In genomic region chr5:147479431-147479830, GRCh38 we compare ENCODE assay signal across 14 cellular contexts. TPM values are rescaled to one million over a fixed set of nuclear protein-coding genes. Genes with fewer than 3 reads are reported as not detected.
A peak's percentile ranks its signal among the peaks of the same experiment; 100 is the strongest.
DNase-seq lines count a peak whose midpoint lies in the region; ATAC-seq, FAIRE-seq and TF ChIP-seq lines count a peak whose summit lies in the region.
"Had no signal": no experiment of that assay in that cellular context is flagged by ENCODE, and none has a peak within 500 bp of the region (broad histone marks: within the 10 kb centered on the region; RNA-seq: fewer than 3 reads in every experiment).

No MANE protein-coding gene starts in this region.

- no peaks in the 10 kb centered on the region for H3K9me1 ChIP-seq in K562 (ENCODE audit: control insufficient read depth, insufficient read depth, low read length)

- H3K4me2 ChIP-seq in K562 (ENCODE audit: insufficient read depth, low read length): no peak overlapping the region
- H3K4me2 ChIP-seq in smooth muscle cell: peak overlapping the region; percentile 61

- H3K79me2 ChIP-seq in K562 (ENCODE audit: control insufficient read depth, insufficient read depth, low read length): no peaks in the 10 kb centered on the region
- peaks cover 5% of the 10 kb centered on the region for H3K79me2 ChIP-seq in smooth muscle cell (ENCODE audit: low read depth)

- H3K9ac ChIP-seq in K562 (ENCODE audit: insufficient read depth in 1 of 2, low read depth in 2 of 2, low read length in 2 of 2) (no peak overlapping the region), smooth muscle cell (ENCODE audit: low read depth) (no peak overlapping the region)

- TF ChIP-seq CTCF in K562 (IDR thresholded peaks at IDR 0.05 in 2 of 3, conservative IDR thresholded peaks at IDR 0.05 in 1 of 3; ENCODE audit: insufficient read depth in 2 of 3, low read depth in 1 of 3, low read length in 3 of 3) (no peak), smooth muscle cell (IDR thresholded peaks at IDR 0.05; ENCODE audit: borderline replicate concordance, insufficient read depth, poor library complexity, severe bottlenecking) (no peak), right lobe of liver (IDR thresholded peaks at IDR 0.05) (no peak), uterus (IDR thresholded peaks at IDR 0.05) (no peak)

- intact Hi-C loops in K562 (cut with micrococcal nuclease) (no loop called here), right lobe of liver (cut with DNase I) (no loop called here), uterus (cut with DNase I; ENCODE audit: low total_unique reads) (no loop called here)

- H3K4me1 ChIP-seq in K562 (replicated peaks in 1 of 2; ENCODE audit: control insufficient read depth in 2 of 2, insufficient read depth in 2 of 2, low read length in 2 of 2): no peaks in the 10 kb centered on the region
- peaks cover 40% of the 10 kb centered on the region for H3K4me1 ChIP-seq in smooth muscle cell (ENCODE audit: low read depth)
- H3K4me1 ChIP-seq in right lobe of liver: peaks cover 0 to 3% (median 0%) of the 10 kb centered on the region in 4 donors
- H3K4me1 ChIP-seq in uterus: peaks cover 0 to 17% of the 10 kb centered on the region in 2 donors

- H3K4me3 ChIP-seq in K562 (no peak overlapping the region), smooth muscle cell (no peak overlapping the region), right lobe of liver (no peak overlapping the region), uterus (no peak overlapping the region)
- H3K4me3 ChIP-seq: skin epidermis had no signal

- POLR2A ChIA-PET in K562 (lab: Yijun Ruan, JAX): no interaction called here

- ATAC-seq in K562: no peak
- ATAC-seq in right lobe of liver: no peak

- no TSS peak for BruUV-seq in K562 (replicated peaks; lab: Mats Ljungman, UMichigan)

- H3K27ac ChIP-seq in K562 (ENCODE audit: extremely low read depth, low read depth, low read length): no peak overlapping the region
- H3K27ac ChIP-seq in smooth muscle cell (ENCODE audit: low read depth): peak overlapping the region; percentile 30
- H3K27ac ChIP-seq in right lobe of liver: no peak overlapping the region
- no peak overlapping the region for H3K27ac ChIP-seq in uterus

- no peak for TF ChIP-seq RAD21 in K562 (CRISPR knock-in tag; conservative IDR thresholded peaks at IDR 0.05 in 1 of 2, IDR thresholded peaks at IDR 0.05 in 1 of 2)

- H4K20me1 ChIP-seq in K562 (replicated peaks; ENCODE audit: control insufficient read depth, insufficient read depth, low read length): no peaks in the 10 kb centered on the region
- peaks cover 5% of the 10 kb centered on the region for H4K20me1 ChIP-seq in smooth muscle cell (ENCODE audit: low read depth)

- H3K27me3 ChIP-seq in K562 (ENCODE audit: control insufficient read depth in 2 of 2, insufficient read depth in 2 of 2, low read length in 2 of 2) (no peaks in the 10 kb centered on the region), smooth muscle cell (ENCODE audit: low read depth) (peaks cover 12% of the 10 kb centered on the region), right lobe of liver (no peaks in the 10 kb centered on the region), uterus (no peaks in the 10 kb centered on the region)

- TF ChIP-seq POLR2A in K562 (conservative IDR thresholded peaks at IDR 0.05): no peak
- no peak for TF ChIP-seq POLR2A in right lobe of liver (IDR thresholded peaks at IDR 0.05)
- TF ChIP-seq POLR2A in uterus (IDR thresholded peaks at IDR 0.05): no peak

- H3K36me3 ChIP-seq in K562 (ENCODE audit: control insufficient read depth, insufficient read depth, low read length) (no peaks in the 10 kb centered on the region), smooth muscle cell (ENCODE audit: low read depth) (no peaks in the 10 kb centered on the region), right lobe of liver (no peaks in the 10 kb centered on the region), uterus (no peaks in the 10 kb centered on the region)

- CTCF ChIA-PET in K562 (lab: Yijun Ruan, JAX; ENCODE audit: low intra/inter-chr PET ratio): no interaction called here

- H3K9me3 ChIP-seq in K562 (replicated peaks; ENCODE audit: control insufficient read depth, insufficient read depth, low read depth, low read length) (no peaks in the 10 kb centered on the region), smooth muscle cell (replicated peaks; ENCODE audit: low read depth) (no peaks in the 10 kb centered on the region), right lobe of liver (no peaks in the 10 kb centered on the region), uterus (no peaks in the 10 kb centered on the region)

- H2AFZ ChIP-seq in K562 (ENCODE audit: low read depth, low read length) (no peak overlapping the region), smooth muscle cell (ENCODE audit: low read depth) (no peak overlapping the region)

- no peak for FAIRE-seq in K562 (lab: Jason Lieb, UNC)
- FAIRE-seq: A204.1, colon, frontal cortex had no signal

- in situ Hi-C loops in K562 (cut with MboI): no loop called here

- DNase-seq in SIG-M5 treated with dmso at 0.1 percent for 504 hours (lab: John Stamatoyannopoulos, UW; ENCODE audit: unreplicated experiment) (peak; percentile 42), SIG-M5 (lab: John Stamatoyannopoulos, UW) (no peak), NCI-H524 (lab: John Stamatoyannopoulos, UW) (peak; percentile 80 to 98), K562 (ENCODE audit: extremely low read depth in 1 of 4, low spot score in 3 of 4) (no peak), smooth muscle cell (lab: John Stamatoyannopoulos, UW; ENCODE audit: unreplicated experiment) (no peak), right lobe of liver (no peak), uterus (no peak)
- no peak for DNase-seq in stimulated activated CD4-positive, alpha-beta T cell treated with anti-CD3 and anti-CD28 coated beads, Interleukin-1b, Interleukin-23, amount 100 ng/mL, for 48 hours
- DNase-seq: NCI-H1105; NK-92 treated with Interleukin-12 subunit alpha and Interleukin-12 subunit beta, amount 100 ng/mL, for 24 hours had no signal

- H3F3A ChIP-seq in smooth muscle cell (ENCODE audit: low read depth): peaks cover 26% of the 10 kb centered on the region

- no peak for TF ChIP-seq EP300 in K562 (IDR thresholded peaks at IDR 0.05; ENCODE audit: low read length)

TF ChIP-seq in K562, 482 proteins besides CTCF, POLR2A, EP300 and RAD21:
- peak; percentile 35; the same call in 1 of the 2 replicates for TF ChIP-seq LEF1 (IDR thresholded peaks at IDR 0.05)
- peak; percentile 31 for TF ChIP-seq MEIS2 (IDR thresholded peaks at IDR 0.05; ENCODE audit: partially characterized antibody)
- TF ChIP-seq TCF7 (IDR thresholded peaks at IDR 0.05; ENCODE audit: borderline replicate concordance): peak; percentile 88
- TF ChIP-seq RBFOX2 (IDR thresholded peaks at IDR 0.05; ENCODE audit: low read depth, low read length): no peak

RNA-seq across cellular contexts. Expression of gene DPYSL3, which starts 30.4 kb away (rescaled TPM):
- total RNA-seq in K562 (2011; cell fraction: chromatin; rRNA removed; ENCODE audit: low replicate concordance): not detected in 2 replicates
- not detected in 2 replicates for total RNA-seq in K562 (2011; cell fraction: nucleolus; rRNA removed)
- not detected in 2 replicates for total RNA-seq in K562 (2011; cell fraction: nucleoplasm; rRNA removed)
- total RNA-seq in K562 (2014; rRNA removed) (not detected in 2 replicates), K562 (2014; rRNA removed; fragmentation: Illumina TruSeq; extraction: Trizol) (not detected in 2 replicates), K562 (2015; rRNA removed; fragmentation: Illumina TruSeq; extraction: Trizol) (not detected in 2 replicates), K562 (2021) (0.49 and 0.55 TPM in 2 replicates), smooth muscle cell (121 and 124 TPM in 2 replicates), right lobe of liver (1 to 10 TPM; 1.4 to 3.8 (median 2.3) TPM), uterus (100 to 1,000 TPM; 121 to 213 (median 168) TPM)
- polyA plus RNA-seq in K562 (2011; rRNA removed) (0.07 TPM in 1 of 2 replicates, not detected in the other), K562 (2014; fragmentation: Illumina TruSeq; extraction: Trizol) (not detected in 2 replicates), K562 (2014; fragmentation: Nextera tagmentation; extraction: Ambion mirVana) (not detected), K562 (2014; rRNA removed) (not detected in 2 replicates), smooth muscle cell (63.8 and 65.5 TPM in 2 replicates)
- polyA plus RNA-seq in K562 (2011; cell fraction: cytosol; rRNA removed): 0.21 and 0.28 TPM in 2 replicates
- polyA plus RNA-seq in K562 (2011; cell fraction: nucleus; rRNA removed): 0.10 TPM in 1 of 2 replicates, not detected in the other
- 0.12 TPM in 1 of 2 replicates, not detected in the other for polyA plus RNA-seq in K562 (2012)
- 0.03 TPM in 1 of 2 replicates, not detected in the other for polyA minus RNA-seq in K562 (2011; rRNA and poly(A)+ RNA removed)
- polyA minus RNA-seq in K562 (2011; cell fraction: cytosol; rRNA and poly(A)+ RNA removed): not detected in 2 replicates
- polyA minus RNA-seq in K562 (2011; cell fraction: nucleus; rRNA and poly(A)+ RNA removed): not detected in 2 replicates

Comparison
In these comparisons a context has a peak if more than half of its experiments do, and no peak if none do; other contexts are left out.
1. DNase-seq: peak in SIG-M5 treated with dmso at 0.1 percent for 504 hours (single experiment) and NCI-H524 (2 of 2); none in SIG-M5 (single experiment), K562 (0 of 4), smooth muscle cell (single experiment), right lobe of liver (0 of 3), stimulated activated CD4-positive, alpha-beta T cell treated with anti-CD3 and anti-CD28 coated beads, Interleukin-1b, Interleukin-23, amount 100 ng/mL, for 48 hours (single experiment) and uterus (0 of 2).
2. RNA of gene DPYSL3, which starts 30.4 kb away (total RNA-seq): 121 to 213 TPM in uterus and 121 to 124 TPM in smooth muscle cell; 1.4 to 3.8 TPM in right lobe of liver and 0.49 to 0.55 TPM in K562; every median in the first group is over 10 times any median in the second.